ENCODE assay signal across 23 cellular contexts in genomic region chr7:149527414-149527813, GRCh38. TPM values are rescaled to one million over a fixed set of nuclear protein-coding genes. Genes with fewer than 3 reads are reported as not detected.
DNase-seq lines count a peak whose midpoint lies in the region; TF ChIP-seq lines count a peak whose summit lies in the region.
"Had no signal": no experiment of that assay in that cellular context is flagged by ENCODE, and none has a peak within 500 bp of the region (broad histone marks: within the 10 kb centered on the region; RNA-seq: fewer than 3 reads in every experiment).

No MANE protein-coding gene starts in this region.

- intact Hi-C loops in PC-9 (cut with micrococcal nuclease; ENCODE audit: unreplicated experiment), result no loop called here

- no TSS peak for BruUV-seq in PC-9 (replicated peaks; lab: Mats Ljungman, UMichigan)

- H3K4me3 ChIP-seq in PC-9, result no peak overlapping the region
- H3K4me3 ChIP-seq: BLaER1, GM12878 had no signal

- H3K4me3 Mint-ChIP-seq in HFFc6, result peak overlapping the region; percentile 6; the same call in 1 of the 2 replicates
- H3K4me3 Mint-ChIP-seq: CD14-positive monocyte; CD4-positive, alpha-beta memory T cell; CD4-positive, CD25-positive, alpha-beta regulatory T cell; CD8-positive, alpha-beta memory T cell had no signal

- H3K36me3 Mint-ChIP-seq in HFFc6 (ENCODE audit: low read depth), result peaks cover 24% of the 10 kb centered on the region
- H3K36me3 Mint-ChIP-seq: CD14-positive monocyte; CD4-positive, CD25-positive, alpha-beta regulatory T cell had no signal

- H3K9me3 Mint-ChIP-seq in HFFc6, result peaks cover 56% of the 10 kb centered on the region

- H3K4me2 ChIP-seq in PC-9, result 0 out of 2 replicates have a peak overlapping the region, but pooled peaks have one; percentile 11
- H3K4me2 ChIP-seq: BLaER1 had no signal

- CTCF ChIA-PET in PC-9 (lab: Charles Lee), result no interaction called here

- DNase-seq in HFFc6 (no peak), PC-9 (no peak), NCI-H2171 (lab: John Stamatoyannopoulos, UW) (no peak), NCI-H1694 treated with DMSO at 0.1 percent for 48 hours (lab: John Stamatoyannopoulos, UW) (no peak), SW480 (ENCODE audit: low spot score) (no peak)
- DNase-seq: 8988T; ACHN; BE2C; C1 segment of cervical spinal cord; CD4-positive, alpha-beta memory T cell; CD4-positive, CD25-positive, alpha-beta regulatory T cell; CD8-positive, alpha-beta memory T cell; COR-L47; DMS 273 treated with DMSO at 0.1 percent for 48 hours; DMS153; DMS53; DMS79; DND-41; EL; GDM1 had no signal

- TF ChIP-seq CTCF in HFFc6 (IDR thresholded peaks at IDR 0.05) (no peak), PC-9 (conservative IDR thresholded peaks at IDR 0.05) (no peak)

- H3K36me3 ChIP-seq in PC-9 (ENCODE audit: low read depth), result no peaks in the 10 kb centered on the region
- H3K36me3 ChIP-seq: BE2C, BLaER1 had no signal

- H3K27me3 Mint-ChIP-seq in HFFc6 (ENCODE audit: insufficient read depth), result no peaks in the 10 kb centered on the region
- H3K27me3 Mint-ChIP-seq: CD4-positive, alpha-beta memory T cell had no signal

- POLR2A ChIA-PET in PC-9 (lab: Charles Lee; ENCODE audit: unreplicated experiment), result no interaction called here

- H3K27me3 ChIP-seq in PC-9 (ENCODE audit: insufficient read depth, low read depth), result no peaks in the 10 kb centered on the region
- H3K27me3 ChIP-seq: BE2C, BLaER1 had no signal

- H3F3A ChIP-seq in PC-9 (ENCODE audit: insufficient read depth, low read depth), result no peaks in the 10 kb centered on the region

- no peak overlapping the region for H2AFZ ChIP-seq in PC-9

- H3K9me2 ChIP-seq in PC-9 (ENCODE audit: insufficient read depth), result no peaks in the 10 kb centered on the region; the same call in 1 of the 2 replicates

- no peak overlapping the region for H3K27ac ChIP-seq in PC-9
- H3K27ac ChIP-seq: BLaER1 had no signal

- H3K4me1 Mint-ChIP-seq in HFFc6 (ENCODE audit: low read depth), result no peaks in the 10 kb centered on the region
- H3K4me1 Mint-ChIP-seq: CD14-positive monocyte; CD4-positive, alpha-beta memory T cell; CD4-positive, CD25-positive, alpha-beta regulatory T cell; CD8-positive, alpha-beta memory T cell had no signal

- H4K20me1 ChIP-seq in PC-9 (ENCODE audit: insufficient read depth), result no peaks in the 10 kb centered on the region
- H4K20me1 ChIP-seq: BLaER1 had no signal

- no peak overlapping the region for H3K27ac Mint-ChIP-seq in HFFc6
- H3K27ac Mint-ChIP-seq: CD14-positive monocyte; CD4-positive, alpha-beta memory T cell; CD4-positive, CD25-positive, alpha-beta regulatory T cell; CD8-positive, alpha-beta memory T cell had no signal

- H3K79me2 ChIP-seq in PC-9 (ENCODE audit: low read depth), result no peaks in the 10 kb centered on the region

- H3K9me3 ChIP-seq in PC-9 (ENCODE audit: insufficient read depth, low read depth), result peaks cover 35% of the 10 kb centered on the region

- no peaks in the 10 kb centered on the region for H3K4me1 ChIP-seq in PC-9 (replicated peaks; ENCODE audit: insufficient read depth)
- H3K4me1 ChIP-seq: BE2C, BLaER1 had no signal

RNA-seq across cellular contexts. Expression of gene ZNF746, which starts 29.8 kb away (rescaled TPM):
- total RNA-seq in HFFc6 (2021; fragmentation: NEBNext Ultra II Directional; extraction: Animal tissue kit (Norgen Biotek cat#: 25700)), result 10 to 100 TPM; 15.7 to 18.2 (median 16.4) TPM
- 19.2 and 19.3 TPM in 2 replicates for total RNA-seq in PC-9 (2021)
